ENCODE assay signal across 9 cellular contexts in the genomic region with DNA sequence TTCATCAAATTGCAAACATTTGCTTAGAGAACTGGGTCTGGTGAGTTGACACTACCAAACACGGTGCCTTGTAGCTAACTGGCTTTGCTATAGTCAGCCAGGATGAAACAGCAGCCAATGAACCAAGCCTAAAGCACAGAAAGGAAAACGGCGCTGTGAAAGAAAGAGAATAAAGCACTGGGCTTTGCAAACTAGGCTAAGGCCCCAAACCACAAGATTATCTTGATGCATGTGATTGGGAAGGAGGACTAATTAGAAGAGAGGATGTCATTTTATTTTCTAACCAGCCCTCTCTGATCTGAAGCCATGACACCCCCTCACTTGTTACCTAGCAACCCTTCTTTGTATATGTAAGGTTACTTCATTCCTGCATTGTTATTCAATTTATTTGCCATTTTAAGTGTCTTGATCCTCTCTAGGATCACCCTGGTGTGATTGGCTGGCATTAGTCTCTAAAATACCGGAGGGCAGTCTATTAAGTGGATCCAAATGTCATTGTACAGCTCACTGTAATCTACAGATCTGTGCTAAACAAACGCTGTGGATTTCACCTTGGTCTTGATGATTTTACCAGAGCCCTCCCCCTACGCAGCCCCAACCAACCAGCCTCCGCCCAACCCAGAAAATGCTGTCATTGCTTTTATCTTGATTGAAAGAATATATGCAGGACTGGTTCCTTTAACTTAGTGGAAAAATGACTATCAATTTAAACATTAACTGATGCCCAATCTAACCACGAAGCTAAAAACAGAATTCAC.
DNase-seq lines count a peak whose midpoint lies in the region; ATAC-seq and TF ChIP-seq lines count a peak whose summit lies in the region.
"Had no signal": no experiment of that assay in that cellular context is flagged by ENCODE, and none has a peak within 500 bp of the region (broad histone marks: within the 10 kb centered on the region; RNA-seq: fewer than 3 reads in every experiment).

No MANE protein-coding gene starts in this region.

- H3K27me3 Mint-ChIP-seq in activated T-cell treated with anti-CD3 and anti-CD28 coated beads, Interleukin-2, amount 50 U/mL, for 4 hours (ENCODE audit: low read depth) = no peaks in the 10 kb centered on the region
- H3K27me3 Mint-ChIP-seq in mesothelial cell of epicardium (ENCODE audit: low read depth) = no peaks in the 10 kb centered on the region

- DNase-seq in DMS153 treated with DMSO at 0.1 percent for 48 hours (lab: John Stamatoyannopoulos, UW; ENCODE audit: unreplicated experiment) (peak; percentile 93), NCI-H2081 treated with DMSO at 0.1 percent for 48 hours (lab: John Stamatoyannopoulos, UW) (peak; percentile 75), mesothelial cell of epicardium (ENCODE audit: low spot score in 2 of 2, unreplicated experiment in 2 of 2) (no peak), left cardiac atrium (no peak), foreskin melanocyte (no peak)
- DNase-seq in activated T-cell treated with anti-CD3 and anti-CD28 coated beads, Interleukin-2, amount 50 U/mL, for 4 hours = peak; percentile 11
- DNase-seq: activated CD8-positive, alpha-beta memory T cell treated with anti-CD3 and anti-CD28 coated beads, Interleukin-2, amount 50 U/mL, for 48 hours had no signal

- H3K27ac Mint-ChIP-seq in mesothelial cell of epicardium = peak overlapping the region; percentile 41

- no peaks in the 10 kb centered on the region for H3K36me3 Mint-ChIP-seq in activated T-cell treated with anti-CD3 and anti-CD28 coated beads, Interleukin-2, amount 50 U/mL, for 4 hours (ENCODE audit: insufficient read depth)
- H3K36me3 Mint-ChIP-seq in mesothelial cell of epicardium = peaks cover 3% of the 10 kb centered on the region

- H3K4me1 Mint-ChIP-seq in activated T-cell treated with anti-CD3 and anti-CD28 coated beads, Interleukin-2, amount 50 U/mL, for 4 hours (ENCODE audit: low read depth) = peaks cover 17% of the 10 kb centered on the region
- H3K4me1 Mint-ChIP-seq in mesothelial cell of epicardium = peaks cover 26% of the 10 kb centered on the region

- ATAC-seq in activated T-cell treated with anti-CD3 and anti-CD28 coated beads, Interleukin-2, amount 50 U/mL, for 4 hours = peak; percentile 58 to 76
- ATAC-seq in left cardiac atrium = no peak
- no peak for ATAC-seq in GM21360 (IDR thresholded peaks at IDR 0.05; ENCODE audit: unreplicated experiment)
- no peak for ATAC-seq in HG03095 (IDR thresholded peaks at IDR 0.05; ENCODE audit: unreplicated experiment)

- TF ChIP-seq CTCF in mesothelial cell of epicardium (IDR thresholded peaks at IDR 0.05; ENCODE audit: unreplicated experiment) = no peak

- no peak overlapping the region for H3K4me3 Mint-ChIP-seq in activated T-cell treated with anti-CD3 and anti-CD28 coated beads, Interleukin-2, amount 50 U/mL, for 4 hours
- no peak overlapping the region for H3K4me3 Mint-ChIP-seq in mesothelial cell of epicardium

- no peaks in the 10 kb centered on the region for H3K9me3 Mint-ChIP-seq in activated T-cell treated with anti-CD3 and anti-CD28 coated beads, Interleukin-2, amount 50 U/mL, for 4 hours
- H3K9me3 Mint-ChIP-seq in mesothelial cell of epicardium = peaks cover 7% of the 10 kb centered on the region

- intact Hi-C loops in left cardiac atrium (cut with DNase I) = no loop called here

Comparison
In these comparisons a context has a peak if more than half of its experiments do, and no peak if none do; other contexts are left out.
1. DNase-seq: peak in DMS153 treated with DMSO at 0.1 percent for 48 hours (single experiment), NCI-H2081 treated with DMSO at 0.1 percent for 48 hours (single experiment) and activated T-cell treated with anti-CD3 and anti-CD28 coated beads, Interleukin-2, amount 50 U/mL, for 4 hours (single experiment); none in mesothelial cell of epicardium (0 of 2), left cardiac atrium (single experiment) and foreskin melanocyte (single experiment).
2. ATAC-seq: peak in activated T-cell treated with anti-CD3 and anti-CD28 coated beads, Interleukin-2, amount 50 U/mL, for 4 hours (2 of 2); none in left cardiac atrium (0 of 2), GM21360 (single experiment) and HG03095 (single experiment).